1 cellular context compared by ENCODE assay signal in genomic region chr17:45991341-45991740, GRCh38.
TF ChIP-seq lines count a peak whose summit lies in the region.

No MANE protein-coding gene starts in this region.

TF ChIP-seq in K562, 482 proteins besides CTCF, POLR2A, EP300 and RAD21 (continued from another document):
- no peak for TF ChIP-seq ID3 (CRISPR knock-in tag; IDR thresholded peaks at IDR 0.05)
- no peak for TF ChIP-seq ID3 (tag; IDR thresholded peaks at IDR 0.05)
- TF ChIP-seq TAF9B (IDR thresholded peaks at IDR 0.05; ENCODE audit: partially characterized antibody), result no peak
- no peak for TF ChIP-seq NR4A1 (CRISPR knock-in tag; IDR thresholded peaks at IDR 0.05)
- no peak for TF ChIP-seq NR4A1 (tag; IDR thresholded peaks at IDR 0.05)
- TF ChIP-seq CHAMP1 (IDR thresholded peaks at IDR 0.05), result no peak
- no peak for TF ChIP-seq KLF10 (CRISPR knock-in tag; IDR thresholded peaks at IDR 0.05)
- TF ChIP-seq GABPA (tag; conservative IDR thresholded peaks at IDR 0.05; ENCODE audit: low read depth), result no peak
- TF ChIP-seq TGIF2 (CRISPR knock-in tag; IDR thresholded peaks at IDR 0.05), result no peak
